18 cellular contexts compared by ENCODE assay signal in the genomic region with DNA sequence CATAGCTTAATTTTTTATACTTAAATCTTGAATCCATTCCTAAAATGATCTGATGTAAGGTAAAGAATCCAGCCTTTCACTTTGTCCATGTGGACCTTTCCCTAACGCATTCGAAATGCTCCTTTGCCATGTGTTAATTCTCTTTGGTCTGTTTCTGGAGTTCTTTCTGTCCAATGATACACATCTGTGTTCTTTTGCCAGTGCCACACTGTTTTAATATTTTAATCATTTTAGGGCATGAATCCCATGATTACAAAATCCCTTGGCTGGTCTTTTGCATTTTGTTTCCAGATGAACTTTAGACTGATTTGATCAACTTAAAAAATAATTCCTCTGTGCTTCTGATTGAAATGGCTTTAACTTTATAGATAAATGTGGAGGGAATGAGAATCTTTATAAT.
A peak's percentile ranks its signal among the peaks of the same experiment; 100 is the strongest.
DNase-seq lines count a peak whose midpoint lies in the region; ATAC-seq and TF ChIP-seq lines count a peak whose summit lies in the region.
"Had no signal": no experiment of that assay in that cellular context is flagged by ENCODE, and none has a peak within 500 bp of the region (broad histone marks: within the 10 kb centered on the region; RNA-seq: fewer than 3 reads in every experiment).

No MANE protein-coding gene starts in this region.

- H3K4me3 ChIP-seq in adipocyte (ENCODE audit: low read length) (no peak overlapping the region), liver (ENCODE audit: low read depth in 1 of 3, low read length in 3 of 3) (no peak overlapping the region), tibial artery (no peak overlapping the region)
- H3K4me3 ChIP-seq: K562 had no signal

- H3K9ac ChIP-seq in adipocyte (ENCODE audit: low read length) (no peak overlapping the region), liver (ENCODE audit: low read depth in 1 of 2, low read length in 2 of 2) (peak overlapping the region in 1 of 2 donors; percentile 28)

- H3K9me3 ChIP-seq in adipocyte (ENCODE audit: control insufficient read depth, low read length) (peaks cover 7% of the 10 kb centered on the region), liver (ENCODE audit: control insufficient read depth in 4 of 4, low read length in 3 of 4) (no peaks in the 10 kb centered on the region), tibial artery (no peaks in the 10 kb centered on the region)
- H3K9me3 ChIP-seq: Caco-2 had no signal

- 40% methylated on average over 2 of the region's 2 CpGs for WGBS in liver

- TF ChIP-seq RAD21 in liver (IDR thresholded peaks at IDR 0.05), result peak; percentile 32 to 41

- no peaks in the 10 kb centered on the region for H3K36me3 ChIP-seq in adipocyte (ENCODE audit: control insufficient read depth, insufficient read depth, low read length, severe bottlenecking)
- no peaks in the 10 kb centered on the region for H3K36me3 ChIP-seq in liver (ENCODE audit: control insufficient read depth in 4 of 4, insufficient read depth in 3 of 4, low read depth in 1 of 4, low read length in 3 of 4)
- no peaks in the 10 kb centered on the region for H3K36me3 ChIP-seq in tibial artery

- intact Hi-C loops in tibial artery (cut with DNase I; ENCODE audit: low total_unique reads), result no loop called here

- H3K27ac ChIP-seq in liver (ENCODE audit: low read depth in 1 of 2, low read length in 2 of 2) (peak overlapping the region; percentile 66 to 75), tibial artery (peak overlapping the region; percentile 5 to 56)
- H3K27ac ChIP-seq: C4-2B had no signal

- H3K4me1 ChIP-seq in adipocyte (ENCODE audit: control insufficient read depth, insufficient read depth, low read length), result peaks cover 11% of the 10 kb centered on the region
- H3K4me1 ChIP-seq in liver (ENCODE audit: control insufficient read depth in 4 of 4, insufficient read depth in 4 of 4, low read length in 3 of 4), result peaks cover 3 to 16% (median 10%) of the 10 kb centered on the region in 4 donors
- peaks cover 0 to 34% (median 17%) of the 10 kb centered on the region in 4 donors for H3K4me1 ChIP-seq in tibial artery
- H3K4me1 ChIP-seq: Caco-2 had no signal

- H3K27me3 ChIP-seq in adipocyte (replicated peaks; ENCODE audit: control insufficient read depth, insufficient read depth, low read length), result no peaks in the 10 kb centered on the region
- no peaks in the 10 kb centered on the region for H3K27me3 ChIP-seq in liver (ENCODE audit: control insufficient read depth in 4 of 4, insufficient read depth in 4 of 4, low read length in 3 of 4)
- no peaks in the 10 kb centered on the region for H3K27me3 ChIP-seq in tibial artery

- DNase-seq in adipocyte (ENCODE audit: low read depth), result peak; percentile 3
- peak; percentile 24 for DNase-seq in fibroblast of gingiva (ENCODE audit: low read depth)
- no peak for DNase-seq in tibial artery
- DNase-seq: ACHN; AML-193; Caco-2; CD4-positive, alpha-beta T cell; DMS79; GDM1; GOT3; H9; IMR-90 had no signal

- no peak for ATAC-seq in HG02623 (IDR thresholded peaks at IDR 0.05; ENCODE audit: unreplicated experiment)
- ATAC-seq in HG03280 (IDR thresholded peaks at IDR 0.05; ENCODE audit: unreplicated experiment), result no peak
- no peak for ATAC-seq in GM19395 (IDR thresholded peaks at IDR 0.05; ENCODE audit: unreplicated experiment)
- ATAC-seq: K562 had no signal

- TF ChIP-seq CTCF in liver (IDR thresholded peaks at IDR 0.05; ENCODE audit: low read depth, low read length, missing input control) (no peak), tibial artery (IDR thresholded peaks at IDR 0.05) (no peak)

TF ChIP-seq in liver, 16 proteins besides CTCF, POLR2A, EP300 and RAD21:
- TF ChIP-seq, protein P1, sequence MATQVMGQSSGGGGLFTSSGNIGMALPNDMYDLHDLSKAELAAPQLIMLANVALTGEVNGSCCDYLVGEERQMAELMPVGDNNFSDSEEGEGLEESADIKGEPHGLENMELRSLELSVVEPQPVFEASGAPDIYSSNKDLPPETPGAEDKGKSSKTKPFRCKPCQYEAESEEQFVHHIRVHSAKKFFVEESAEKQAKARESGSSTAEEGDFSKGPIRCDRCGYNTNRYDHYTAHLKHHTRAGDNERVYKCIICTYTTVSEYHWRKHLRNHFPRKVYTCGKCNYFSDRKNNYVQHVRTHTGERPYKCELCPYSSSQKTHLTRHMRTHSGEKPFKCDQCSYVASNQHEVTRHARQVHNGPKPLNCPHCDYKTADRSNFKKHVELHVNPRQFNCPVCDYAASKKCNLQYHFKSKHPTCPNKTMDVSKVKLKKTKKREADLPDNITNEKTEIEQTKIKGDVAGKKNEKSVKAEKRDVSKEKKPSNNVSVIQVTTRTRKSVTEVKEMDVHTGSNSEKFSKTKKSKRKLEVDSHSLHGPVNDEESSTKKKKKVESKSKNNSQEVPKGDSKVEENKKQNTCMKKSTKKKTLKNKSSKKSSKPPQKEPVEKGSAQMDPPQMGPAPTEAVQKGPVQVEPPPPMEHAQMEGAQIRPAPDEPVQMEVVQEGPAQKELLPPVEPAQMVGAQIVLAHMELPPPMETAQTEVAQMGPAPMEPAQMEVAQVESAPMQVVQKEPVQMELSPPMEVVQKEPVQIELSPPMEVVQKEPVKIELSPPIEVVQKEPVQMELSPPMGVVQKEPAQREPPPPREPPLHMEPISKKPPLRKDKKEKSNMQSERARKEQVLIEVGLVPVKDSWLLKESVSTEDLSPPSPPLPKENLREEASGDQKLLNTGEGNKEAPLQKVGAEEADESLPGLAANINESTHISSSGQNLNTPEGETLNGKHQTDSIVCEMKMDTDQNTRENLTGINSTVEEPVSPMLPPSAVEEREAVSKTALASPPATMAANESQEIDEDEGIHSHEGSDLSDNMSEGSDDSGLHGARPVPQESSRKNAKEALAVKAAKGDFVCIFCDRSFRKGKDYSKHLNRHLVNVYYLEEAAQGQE (IDR thresholded peaks at IDR 0.05), result peak; percentile 29
- TF ChIP-seq HNF4G (IDR thresholded peaks at IDR 0.05), result no peak
- TF ChIP-seq, protein P2, sequence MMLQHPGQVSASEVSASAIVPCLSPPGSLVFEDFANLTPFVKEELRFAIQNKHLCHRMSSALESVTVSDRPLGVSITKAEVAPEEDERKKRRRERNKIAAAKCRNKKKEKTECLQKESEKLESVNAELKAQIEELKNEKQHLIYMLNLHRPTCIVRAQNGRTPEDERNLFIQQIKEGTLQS (IDR thresholded peaks at IDR 0.05), result no peak
- peak in 1 of 2 donors; percentile 21 for TF ChIP-seq EGR1 (IDR thresholded peaks at IDR 0.05; ENCODE audit: low read depth in 2 of 2)
- TF ChIP-seq YY1 (IDR thresholded peaks at IDR 0.05), result peak; percentile 43
- TF ChIP-seq, protein P3, sequence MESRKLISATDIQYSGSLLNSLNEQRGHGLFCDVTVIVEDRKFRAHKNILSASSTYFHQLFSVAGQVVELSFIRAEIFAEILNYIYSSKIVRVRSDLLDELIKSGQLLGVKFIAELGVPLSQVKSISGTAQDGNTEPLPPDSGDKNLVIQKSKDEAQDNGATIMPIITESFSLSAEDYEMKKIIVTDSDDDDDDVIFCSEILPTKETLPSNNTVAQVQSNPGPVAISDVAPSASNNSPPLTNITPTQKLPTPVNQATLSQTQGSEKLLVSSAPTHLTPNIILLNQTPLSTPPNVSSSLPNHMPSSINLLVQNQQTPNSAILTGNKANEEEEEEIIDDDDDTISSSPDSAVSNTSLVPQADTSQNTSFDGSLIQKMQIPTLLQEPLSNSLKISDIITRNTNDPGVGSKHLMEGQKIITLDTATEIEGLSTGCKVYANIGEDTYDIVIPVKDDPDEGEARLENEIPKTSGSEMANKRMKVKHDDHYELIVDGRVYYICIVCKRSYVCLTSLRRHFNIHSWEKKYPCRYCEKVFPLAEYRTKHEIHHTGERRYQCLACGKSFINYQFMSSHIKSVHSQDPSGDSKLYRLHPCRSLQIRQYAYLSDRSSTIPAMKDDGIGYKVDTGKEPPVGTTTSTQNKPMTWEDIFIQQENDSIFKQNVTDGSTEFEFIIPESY (IDR thresholded peaks at IDR 0.05), result no peak
- peak; percentile 43 for TF ChIP-seq SP1 (IDR thresholded peaks at IDR 0.05)
- TF ChIP-seq HNF4A (conservative IDR thresholded peaks at IDR 0.05), result peak; percentile 79 to 83
- no peak for TF ChIP-seq FOXA2 (IDR thresholded peaks at IDR 0.05)
- TF ChIP-seq, protein P4, sequence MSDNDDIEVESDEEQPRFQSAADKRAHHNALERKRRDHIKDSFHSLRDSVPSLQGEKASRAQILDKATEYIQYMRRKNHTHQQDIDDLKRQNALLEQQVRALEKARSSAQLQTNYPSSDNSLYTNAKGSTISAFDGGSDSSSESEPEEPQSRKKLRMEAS (IDR thresholded peaks at IDR 0.05), result peak; percentile 55
- no peak for TF ChIP-seq NR2F2 (IDR thresholded peaks at IDR 0.05)
- TF ChIP-seq GABPA (IDR thresholded peaks at IDR 0.05 in 1 of 2, conservative IDR thresholded peaks at IDR 0.05 in 1 of 2), result no peak
- TF ChIP-seq TAF1 (conservative IDR thresholded peaks at IDR 0.05), result no peak
- no peak for TF ChIP-seq FOXA1 (IDR thresholded peaks at IDR 0.05)
- TF ChIP-seq RXRA (IDR thresholded peaks at IDR 0.05), result peak in 1 of 2 donors; percentile 56
TF ChIP-seq in liver: peak in this region for 7.

Comparison
In these comparisons a context has a peak if more than half of its experiments do, and no peak if none do; other contexts are left out.
1. DNase-seq: peak in adipocyte (single experiment) and fibroblast of gingiva (single experiment); none in tibial artery (0 of 2).